ENCODE assay signal across 1 cellular context in the genomic region with DNA sequence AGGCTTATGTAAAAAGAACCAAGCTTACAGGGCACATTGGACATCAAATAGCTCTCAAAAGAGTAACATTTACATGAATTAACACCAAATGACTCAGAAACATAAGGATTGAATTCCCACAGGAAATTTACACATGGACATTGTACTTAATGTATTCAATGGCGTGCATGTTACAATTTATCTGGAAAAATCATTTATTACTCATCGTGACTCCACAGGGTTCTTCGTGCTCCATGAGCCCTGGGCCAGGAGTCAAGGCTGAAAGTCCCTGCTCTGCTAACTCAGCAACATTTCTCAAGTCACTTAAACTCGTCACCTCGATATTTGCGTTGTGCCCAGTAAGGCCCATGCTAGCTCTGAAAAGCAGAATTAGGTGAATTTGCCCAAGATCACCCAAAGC.
A peak's percentile ranks its signal among the peaks of the same experiment; 100 is the strongest.
TF ChIP-seq lines count a peak whose summit lies in the region.

No MANE protein-coding gene starts in this region.

TF ChIP-seq in HepG2, 621 proteins besides CTCF, POLR2A, EP300 and RAD21:
- TF ChIP-seq, protein P1, sequence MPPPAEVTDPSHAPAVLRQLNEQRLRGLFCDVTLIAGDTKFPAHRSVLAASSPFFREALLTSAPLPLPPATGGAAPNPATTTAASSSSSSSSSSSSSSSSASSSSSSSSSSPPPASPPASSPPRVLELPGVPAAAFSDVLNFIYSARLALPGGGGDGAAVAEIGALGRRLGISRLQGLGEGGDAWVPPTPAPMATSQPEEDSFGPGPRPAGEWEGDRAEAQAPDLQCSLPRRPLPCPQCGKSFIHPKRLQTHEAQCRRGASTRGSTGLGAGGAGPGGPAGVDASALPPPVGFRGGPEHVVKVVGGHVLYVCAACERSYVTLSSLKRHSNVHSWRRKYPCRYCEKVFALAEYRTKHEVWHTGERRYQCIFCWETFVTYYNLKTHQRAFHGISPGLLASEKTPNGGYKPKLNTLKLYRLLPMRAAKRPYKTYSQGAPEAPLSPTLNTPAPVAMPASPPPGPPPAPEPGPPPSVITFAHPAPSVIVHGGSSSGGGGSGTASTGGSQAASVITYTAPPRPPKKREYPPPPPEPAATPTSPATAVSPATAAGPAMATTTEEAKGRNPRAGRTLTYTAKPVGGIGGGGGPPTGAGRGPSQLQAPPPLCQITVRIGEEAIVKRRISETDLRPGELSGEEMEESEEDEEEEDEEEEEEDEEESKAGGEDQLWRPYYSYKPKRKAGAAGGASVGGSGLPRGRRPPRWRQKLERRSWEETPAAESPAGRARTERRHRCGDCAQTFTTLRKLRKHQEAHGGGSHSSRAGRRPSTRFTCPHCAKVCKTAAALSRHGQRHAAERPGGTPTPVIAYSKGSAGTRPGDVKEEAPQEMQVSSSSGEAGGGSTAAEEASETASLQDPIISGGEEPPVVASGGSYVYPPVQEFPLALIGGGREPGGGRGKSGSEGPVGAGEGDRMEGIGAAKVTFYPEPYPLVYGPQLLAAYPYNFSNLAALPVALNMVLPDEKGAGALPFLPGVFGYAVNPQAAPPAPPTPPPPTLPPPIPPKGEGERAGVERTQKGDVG (CRISPR knock-in tag; IDR thresholded peaks at IDR 0.05; ENCODE audit: borderline replicate concordance) = no peak
- TF ChIP-seq, protein P2, sequence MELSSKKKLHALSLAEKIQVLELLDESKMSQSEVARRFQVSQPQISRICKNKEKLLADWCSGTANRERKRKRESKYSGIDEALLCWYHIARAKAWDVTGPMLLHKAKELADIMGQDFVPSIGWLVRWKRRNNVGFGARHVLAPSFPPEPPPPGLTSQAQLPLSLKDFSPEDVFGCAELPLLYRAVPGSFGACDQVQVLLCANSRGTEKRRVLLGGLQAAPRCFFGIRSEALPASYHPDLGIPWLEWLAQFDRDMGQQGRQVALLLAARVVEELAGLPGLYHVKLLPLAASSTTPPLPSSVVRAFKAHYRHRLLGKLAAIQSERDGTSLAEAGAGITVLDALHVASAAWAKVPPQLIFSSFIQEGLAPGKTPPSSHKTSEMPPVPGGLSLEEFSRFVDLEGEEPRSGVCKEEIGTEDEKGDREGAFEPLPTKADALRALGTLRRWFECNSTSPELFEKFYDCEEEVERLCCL (CRISPR knock-in tag; IDR thresholded peaks at IDR 0.05; ENCODE audit: borderline replicate concordance) = no peak
- TF ChIP-seq MAFK (conservative IDR thresholded peaks at IDR 0.05 in 1 of 2, IDR thresholded peaks at IDR 0.05 in 1 of 2; ENCODE audit: low read length in 2 of 2) (peak; percentile 35 to 43; a peak in 3 of 4 replicates), ZNF432 (CRISPR knock-in tag; IDR thresholded peaks at IDR 0.05; ENCODE audit: borderline replicate concordance) (no peak), RBAK (CRISPR knock-in tag; IDR thresholded peaks at IDR 0.05) (no peak), MAFF (IDR thresholded peaks at IDR 0.05; ENCODE audit: low read depth, low read length) (peak; percentile 15; the same call in 1 of the 2 replicates), E2F2 (CRISPR knock-in tag; IDR thresholded peaks at IDR 0.05; ENCODE audit: borderline replicate concordance) (no peak), SMARCE1 (IDR thresholded peaks at IDR 0.05; ENCODE audit: borderline replicate concordance) (no peak), FLYWCH1 (CRISPR knock-in tag; IDR thresholded peaks at IDR 0.05) (no peak), ZNF34 (CRISPR knock-in tag; IDR thresholded peaks at IDR 0.05; ENCODE audit: borderline replicate concordance) (no peak)
- TF ChIP-seq, protein P3, sequence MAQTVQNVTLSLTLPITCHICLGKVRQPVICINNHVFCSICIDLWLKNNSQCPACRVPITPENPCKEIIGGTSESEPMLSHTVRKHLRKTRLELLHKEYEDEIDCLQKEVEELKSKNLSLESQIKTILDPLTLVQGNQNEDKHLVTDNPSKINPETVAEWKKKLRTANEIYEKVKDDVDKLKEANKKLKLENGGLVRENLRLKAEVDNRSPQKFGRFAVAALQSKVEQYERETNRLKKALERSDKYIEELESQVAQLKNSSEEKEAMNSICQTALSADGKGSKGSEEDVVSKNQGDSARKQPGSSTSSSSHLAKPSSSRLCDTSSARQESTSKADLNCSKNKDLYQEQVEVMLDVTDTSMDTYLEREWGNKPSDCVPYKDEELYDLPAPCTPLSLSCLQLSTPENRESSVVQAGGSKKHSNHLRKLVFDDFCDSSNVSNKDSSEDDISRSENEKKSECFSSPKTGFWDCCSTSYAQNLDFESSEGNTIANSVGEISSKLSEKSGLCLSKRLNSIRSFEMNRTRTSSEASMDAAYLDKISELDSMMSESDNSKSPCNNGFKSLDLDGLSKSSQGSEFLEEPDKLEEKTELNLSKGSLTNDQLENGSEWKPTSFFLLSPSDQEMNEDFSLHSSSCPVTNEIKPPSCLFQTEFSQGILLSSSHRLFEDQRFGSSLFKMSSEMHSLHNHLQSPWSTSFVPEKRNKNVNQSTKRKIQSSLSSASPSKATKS (CRISPR knock-in tag; IDR thresholded peaks at IDR 0.05) = no peak
